13 cellular contexts compared by ENCODE assay signal in the genomic region with DNA sequence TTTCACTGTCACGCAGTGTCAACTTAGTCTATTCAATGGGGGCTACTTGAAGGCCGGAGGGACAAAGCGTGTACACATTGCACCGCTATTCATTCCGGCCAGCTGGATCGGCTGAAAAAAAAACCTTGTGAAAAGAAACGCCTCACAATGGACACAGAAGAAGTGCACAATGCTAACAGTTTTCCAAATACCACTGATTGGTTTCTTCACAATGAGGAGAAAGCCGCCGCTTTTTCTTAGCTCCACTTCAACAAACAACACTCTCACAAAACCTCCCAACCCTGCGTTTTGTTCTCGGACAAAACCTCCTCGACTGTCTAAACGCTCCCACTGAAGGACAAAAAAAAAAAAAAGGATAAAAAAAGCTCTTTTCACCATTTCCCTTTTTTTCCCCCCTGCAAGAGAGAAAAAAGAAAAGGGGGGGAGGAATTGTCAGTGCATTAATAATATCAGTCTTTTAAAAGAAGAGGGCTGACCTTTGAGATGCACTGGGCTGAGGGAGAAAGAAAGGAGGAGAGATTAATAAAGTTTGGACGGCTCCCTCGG. TPM values are rescaled to one million over a fixed set of nuclear protein-coding genes. Genes with fewer than 3 reads are reported as not detected.
DNase-seq lines count a peak whose midpoint lies in the region; ATAC-seq and TF ChIP-seq lines count a peak whose summit lies in the region.
"Had no signal": no experiment of that assay in that cellular context is flagged by ENCODE, and none has a peak within 500 bp of the region (broad histone marks: within the 10 kb centered on the region; RNA-seq: fewer than 3 reads in every experiment).

No MANE protein-coding gene starts in this region.

- intact Hi-C loops in activated CD4-positive, alpha-beta T cell treated with anti-CD3 and anti-CD28 coated beads, Interleukin-2, amount 10 ng/mL, durations not matched to agents 24 days and 14 days (cut with micrococcal nuclease), result loop anchor here (5.0 to 10.0 kb wide), 5 partner anchors 85 to 1482 kb away; partner anchors contain the start of genes CLDN10 and GPC6

- no peaks in the 10 kb centered on the region for H3K36me3 ChIP-seq in iPS-15b (ENCODE audit: control insufficient read depth, insufficient read depth, low read length)

- H3K9me3 ChIP-seq in iPS-15b (ENCODE audit: control insufficient read depth, insufficient read depth, low read length), result no peaks in the 10 kb centered on the region

- H3K36me3 Mint-ChIP-seq in activated CD4-positive, alpha-beta T cell treated with anti-CD3 and anti-CD28 coated beads, Interleukin-2, amount 10 ng/mL, durations not matched to agents 24 days and 14 days (ENCODE audit: low read depth), result peaks cover 16% of the 10 kb centered on the region
- peaks cover 5% of the 10 kb centered on the region for H3K36me3 Mint-ChIP-seq in activated CD4-positive, alpha-beta T cell treated with anti-CD3 and anti-CD28 coated beads, Interleukin-2, amount 10 ng/mL, durations not matched to agents 7 days and 5 days (ENCODE audit: low read depth)
- H3K36me3 Mint-ChIP-seq: stimulated activated memory B cell treated with anti-CD40 and anti-IgM and Interleukin-4, amounts not matched to agents 10 μg/mL and 1 μg/mL and 100 μg/mL, for 72 hours had no signal

- peaks cover 83% of the 10 kb centered on the region for H3K27me3 Mint-ChIP-seq in activated CD4-positive, alpha-beta T cell treated with anti-CD3 and anti-CD28 coated beads, Interleukin-2, amount 10 ng/mL, durations not matched to agents 24 days and 14 days
- peaks cover 86% of the 10 kb centered on the region for H3K27me3 Mint-ChIP-seq in activated CD4-positive, alpha-beta T cell treated with anti-CD3 and anti-CD28 coated beads, Interleukin-2, amount 10 ng/mL, durations not matched to agents 7 days and 5 days

- H3K4me3 Mint-ChIP-seq in activated CD4-positive, alpha-beta T cell treated with anti-CD3 and anti-CD28 coated beads, Interleukin-2, amount 10 ng/mL, durations not matched to agents 24 days and 14 days, result no peak overlapping the region
- no peak overlapping the region for H3K4me3 Mint-ChIP-seq in activated CD4-positive, alpha-beta T cell treated with anti-CD3 and anti-CD28 coated beads, Interleukin-2, amount 10 ng/mL, durations not matched to agents 7 days and 5 days
- H3K4me3 Mint-ChIP-seq: stimulated activated memory B cell treated with anti-CD40 and anti-IgM and Interleukin-4, amounts not matched to agents 10 μg/mL and 1 μg/mL and 100 μg/mL, for 72 hours had no signal

- peak overlapping the region; percentile 56 for H3K9ac ChIP-seq in iPS-15b (ENCODE audit: low read depth, low read length)

- H3K4me1 ChIP-seq in iPS-15b (ENCODE audit: control insufficient read depth, insufficient read depth, low read length), result peaks cover 12% of the 10 kb centered on the region

- no peak for TF ChIP-seq CTCF in omental fat pad (IDR thresholded peaks at IDR 0.05)

- DNase-seq in activated CD4-positive, alpha-beta T cell treated with anti-CD3 and anti-CD28 coated beads, Interleukin-2, amount 10 ng/mL, durations not matched to agents 24 days and 14 days, result no peak
- DNase-seq in activated CD4-positive, alpha-beta T cell treated with anti-CD3 and anti-CD28 coated beads, Interleukin-2, amount 10 ng/mL, durations not matched to agents 7 days and 5 days, result no peak
- DNase-seq in anterior cingulate cortex (lab: John Stamatoyannopoulos, UW) (peak in 48 of 58 donors; percentile 4 to 90 (median 48)), superior temporal gyrus (ENCODE audit: extremely low spot score) (peak; percentile 83), omental fat pad (ENCODE audit: low spot score) (no peak), NCI-H2227 treated with DMSO at 0.1 percent for 48 hours (lab: John Stamatoyannopoulos, UW) (no peak)
- DNase-seq: activated CD4-positive, alpha-beta T cell treated with anti-CD3 and anti-CD28 coated beads, Interleukin-2, amount 50 U/mL, for 4 hours; NCI-H2171 treated with DMSO at 0.1 percent for 48 hours had no signal

- H3K4me1 Mint-ChIP-seq in activated CD4-positive, alpha-beta T cell treated with anti-CD3 and anti-CD28 coated beads, Interleukin-2, amount 10 ng/mL, durations not matched to agents 24 days and 14 days, result peaks cover 13% of the 10 kb centered on the region
- H3K4me1 Mint-ChIP-seq in activated CD4-positive, alpha-beta T cell treated with anti-CD3 and anti-CD28 coated beads, Interleukin-2, amount 10 ng/mL, durations not matched to agents 7 days and 5 days, result peaks cover 16% of the 10 kb centered on the region

- peaks cover 40% of the 10 kb centered on the region for H3K27me3 ChIP-seq in iPS-15b (ENCODE audit: control insufficient read depth, insufficient read depth, low read length)

- ATAC-seq in GM19035 (IDR thresholded peaks at IDR 0.05; ENCODE audit: unreplicated experiment) (no peak), omental fat pad (ENCODE audit: low FRiP score) (no peak)
- ATAC-seq: Right ventricle myocardium inferior; stimulated activated memory B cell treated with anti-CD40 and anti-IgM and Interleukin-4, amounts not matched to agents 10 μg/mL and 1 μg/mL and 100 μg/mL, for 72 hours had no signal

- POLR2A ChIA-PET in activated CD4-positive, alpha-beta T cell treated with anti-CD3 and anti-CD28 coated beads, Interleukin-2, amount 10 ng/mL, durations not matched to agents 7 days and 5 days (lab: Charles Lee), result interaction anchor here (0.7 kb wide), 1 partner anchor 803 kb away, joined by 7 read pairs; no protein-coding TSS in a partner anchor

- peak overlapping the region; percentile 45 for H3K27ac Mint-ChIP-seq in activated CD4-positive, alpha-beta T cell treated with anti-CD3 and anti-CD28 coated beads, Interleukin-2, amount 10 ng/mL, durations not matched to agents 24 days and 14 days
- H3K27ac Mint-ChIP-seq in activated CD4-positive, alpha-beta T cell treated with anti-CD3 and anti-CD28 coated beads, Interleukin-2, amount 10 ng/mL, durations not matched to agents 7 days and 5 days, result no peak overlapping the region
- H3K27ac Mint-ChIP-seq: stimulated activated memory B cell treated with anti-CD40 and anti-IgM and Interleukin-4, amounts not matched to agents 10 μg/mL and 1 μg/mL and 100 μg/mL, for 72 hours had no signal

- peak overlapping the region; percentile 79 for H3K4me3 ChIP-seq in iPS-15b (ENCODE audit: low read depth, low read length)

- CTCF ChIA-PET in activated CD4-positive, alpha-beta T cell treated with anti-CD3 and anti-CD28 coated beads, Interleukin-2, amount 10 ng/mL, durations not matched to agents 7 days and 5 days (lab: Charles Lee), result interaction anchor here (0.5 to 1.1 kb wide), 2 partner anchors 10 to 266 kb away, joined by 3 to 4 read pairs; no protein-coding TSS in a partner anchor

- H3K9me3 Mint-ChIP-seq in activated CD4-positive, alpha-beta T cell treated with anti-CD3 and anti-CD28 coated beads, Interleukin-2, amount 10 ng/mL, durations not matched to agents 24 days and 14 days, result peaks cover 16% of the 10 kb centered on the region
- H3K9me3 Mint-ChIP-seq in activated CD4-positive, alpha-beta T cell treated with anti-CD3 and anti-CD28 coated beads, Interleukin-2, amount 10 ng/mL, durations not matched to agents 7 days and 5 days, result no peaks in the 10 kb centered on the region

RNA-seq across cellular contexts. Expression of gene SOX21, which starts 5.4 kb away (rescaled TPM):
- not detected in 2 replicates for total RNA-seq in activated CD4-positive, alpha-beta T cell treated with anti-CD3 and anti-CD28 coated beads, Interleukin-2, amount 10 ng/mL, durations not matched to agents 24 days and 14 days
- not detected for total RNA-seq in activated CD4-positive, alpha-beta T cell treated with anti-CD3 and anti-CD28 coated beads, Interleukin-2, amount 10 ng/mL, durations not matched to agents 7 days and 5 days
- not detected for total RNA-seq in omental fat pad
- total RNA-seq: mesenteric fat pad, Right ventricle myocardium inferior had no signal

Comparison
In these comparisons a context has a peak if more than half of its experiments do, and no peak if none do; other contexts are left out.
1. DNase-seq: peak in anterior cingulate cortex (48 of 58) and superior temporal gyrus (single experiment); none in activated CD4-positive, alpha-beta T cell treated with anti-CD3 and anti-CD28 coated beads, Interleukin-2, amount 10 ng/mL, durations not matched to agents 24 days and 14 days (single experiment), activated CD4-positive, alpha-beta T cell treated with anti-CD3 and anti-CD28 coated beads, Interleukin-2, amount 10 ng/mL, durations not matched to agents 7 days and 5 days (single experiment), omental fat pad (single experiment) and NCI-H2227 treated with DMSO at 0.1 percent for 48 hours (single experiment).